In the genomic region with DNA sequence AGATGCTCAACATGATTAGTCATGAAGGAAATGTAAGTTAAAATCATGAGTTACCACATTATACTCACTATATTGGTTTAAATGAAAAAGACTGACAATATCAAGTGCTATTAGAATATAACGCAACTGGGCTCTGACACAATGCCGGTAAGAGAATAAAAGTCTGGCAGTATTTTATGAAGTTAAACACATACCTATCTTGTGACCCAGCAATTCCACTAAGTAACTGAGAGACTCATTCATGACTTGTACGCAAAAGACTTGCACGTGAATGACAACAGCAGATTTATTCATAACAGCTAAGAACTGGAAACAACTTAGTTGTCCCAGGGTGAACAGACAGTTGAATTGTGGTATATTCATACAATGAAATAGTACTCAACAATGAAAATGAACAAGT, we compare ENCODE assay signal across 12 cellular contexts.
A peak's percentile ranks its signal among the peaks of the same experiment; 100 is the strongest.
DNase-seq lines count a peak whose midpoint lies in the region; TF ChIP-seq lines count a peak whose summit lies in the region.
"Had no signal": no experiment of that assay in that cellular context is flagged by ENCODE, and none has a peak within 500 bp of the region (broad histone marks: within the 10 kb centered on the region; RNA-seq: fewer than 3 reads in every experiment).

No MANE protein-coding gene starts in this region.

- H3K4me3 ChIP-seq in lower leg skin (ENCODE audit: low read depth, poor library complexity, severe bottlenecking), result no peak overlapping the region
- H3K4me3 ChIP-seq: gastrocnemius medialis, GM23338 had no signal

- WGBS in lower leg skin, 2 donors, result 86 to 95% methylated on average over 4 of the region's 4 CpGs

- no peak for TF ChIP-seq POLR2A in lower leg skin (IDR thresholded peaks at IDR 0.05)

- DNase-seq in AG08395 (ENCODE audit: low spot score) (peak; percentile 20), HPDE6-E6E7 (ENCODE audit: extremely low spot score) (peak; percentile 50), amniotic stem cell (lab: John Stamatoyannopoulos, UW) (peak; percentile 51), iris pigment epithelial cell (ENCODE audit: low read depth) (peak; percentile 67), lower leg skin (ENCODE audit: low spot score in 2 of 2) (no peak), GM10266 (ENCODE audit: extremely low spot score) (no peak), NCI-H2196 (lab: John Stamatoyannopoulos, UW; ENCODE audit: unreplicated experiment) (no peak), SKM-1 (lab: John Stamatoyannopoulos, UW; ENCODE audit: unreplicated experiment) (no peak)
- DNase-seq: activated effector memory CD4-positive, alpha-beta T cell treated with anti-CD3 and anti-CD28 coated beads, Interleukin-2, amount 50 U/mL, for 16 hours; gastrocnemius medialis; NCI-H1105 had no signal

- intact Hi-C loops in lower leg skin (cut with DNase I; ENCODE audit: low total_unique reads), result no loop called here

- TF ChIP-seq CTCF in lower leg skin (IDR thresholded peaks at IDR 0.05), result no peak
- TF ChIP-seq CTCF in GM10266 (IDR thresholded peaks at IDR 0.05; ENCODE audit: control insufficient read depth, insufficient read depth, low read depth, missing control alignments), result no peak

Comparison
In these comparisons a context has a peak if more than half of its experiments do, and no peak if none do; other contexts are left out.
1. DNase-seq: peak in AG08395 (single experiment), HPDE6-E6E7 (single experiment), amniotic stem cell (single experiment) and iris pigment epithelial cell (single experiment); none in lower leg skin (0 of 2), GM10266 (single experiment), NCI-H2196 (single experiment) and SKM-1 (single experiment).